26 cellular contexts compared by ENCODE assay signal in the genomic region with DNA sequence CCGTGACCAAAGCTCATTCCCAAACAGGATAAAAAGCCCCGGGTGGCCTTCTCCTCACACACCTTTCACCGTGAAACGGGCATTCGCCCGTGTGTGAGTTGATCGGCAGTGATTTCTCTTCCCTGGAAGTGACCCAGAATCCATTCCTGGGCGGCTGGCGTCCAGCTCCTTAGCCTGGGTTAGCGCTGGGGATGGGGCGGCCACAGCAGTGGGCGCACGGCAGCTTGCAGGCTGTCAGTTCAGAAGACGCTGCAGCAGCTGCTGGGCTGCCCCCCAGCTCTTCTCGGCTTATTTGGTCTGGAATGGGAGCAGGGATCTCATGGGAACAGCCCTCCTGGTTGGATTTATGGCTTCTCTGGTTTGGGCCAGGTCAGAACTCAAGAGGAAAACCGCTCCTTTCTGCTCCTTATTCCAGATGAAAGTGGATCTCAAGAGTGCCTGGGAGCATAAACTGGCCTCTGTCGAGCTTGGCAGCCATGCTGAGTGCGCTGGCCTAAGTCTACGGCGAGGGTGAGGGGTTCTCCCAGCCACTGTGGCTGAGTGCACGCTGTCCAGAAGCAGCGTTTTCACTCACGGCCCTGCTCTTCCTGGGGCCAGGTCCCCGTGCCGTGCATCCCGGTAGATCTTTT.
DNase-seq lines count a peak whose midpoint lies in the region; ATAC-seq, FAIRE-seq and TF ChIP-seq lines count a peak whose summit lies in the region.
"Had no signal": no experiment of that assay in that cellular context is flagged by ENCODE, and none has a peak within 500 bp of the region (broad histone marks: within the 10 kb centered on the region; RNA-seq: fewer than 3 reads in every experiment).

No MANE protein-coding gene starts in this region.

- H3K27ac ChIP-seq in astrocyte (ENCODE audit: low read depth, low read length), result no peak overlapping the region
- H3K27ac ChIP-seq in kidney (ENCODE audit: low read depth in 2 of 2, low read length in 2 of 2), result peak overlapping the region; percentile 86 to 87
- H3K27ac ChIP-seq in uterus, result peak overlapping the region in 1 of 2 donors; percentile 34
- H3K27ac ChIP-seq: brain microvascular endothelial cell, SK-N-MC had no signal

- no peaks in the 10 kb centered on the region for H3K9me3 ChIP-seq in astrocyte (ENCODE audit: insufficient read depth, low read depth, low read length)
- no peaks in the 10 kb centered on the region for H3K9me3 ChIP-seq in kidney (ENCODE audit: control insufficient read depth in 1 of 2, low read length in 2 of 2)
- H3K9me3 ChIP-seq in uterus, result no peaks in the 10 kb centered on the region
- H3K9me3 ChIP-seq: MG63 had no signal

- intact Hi-C loops in kidney (cut with DNase I), result no loop called here
- intact Hi-C loops in uterus (cut with DNase I; ENCODE audit: low total_unique reads), result no loop called here

- H3K9me3 Mint-ChIP-seq in astrocyte (ENCODE audit: unreplicated experiment), result peaks cover 2% of the 10 kb centered on the region
- H3K9me3 Mint-ChIP-seq in stimulated activated memory B cell treated with anti-CD40 and anti-IgM and Interleukin-4, amounts not matched to agents 10 μg/mL and 1 μg/mL and 100 μg/mL, for 72 hours, result no peaks in the 10 kb centered on the region
- H3K9me3 Mint-ChIP-seq: activated CD4-positive, alpha-beta T cell treated with anti-CD3 and anti-CD28 coated beads, Interleukin-2, amount 10 ng/mL, durations not matched to agents 7 days and 5 days; activated naive CD4-positive, alpha-beta T cell treated with anti-CD3 and anti-CD28 coated beads, Interleukin-2, amount 50 U/mL, for 24 hours; CD4-positive, alpha-beta T cell; nephron progenitor cell; stimulated activated naive CD8-positive, alpha-beta T cell treated with anti-CD3 and anti-CD28 coated beads, Interleukin-15, Interleukin-2, amounts not matched to agents 100 ng/mL and 50 ng/mL, for 24 hours had no signal

- no peak overlapping the region for H3K4me3 Mint-ChIP-seq in astrocyte (ENCODE audit: unreplicated experiment)
- no peak overlapping the region for H3K4me3 Mint-ChIP-seq in stimulated activated memory B cell treated with anti-CD40 and anti-IgM and Interleukin-4, amounts not matched to agents 10 μg/mL and 1 μg/mL and 100 μg/mL, for 72 hours
- H3K4me3 Mint-ChIP-seq: activated CD4-positive, alpha-beta T cell treated with anti-CD3 and anti-CD28 coated beads, Interleukin-2, amount 10 ng/mL, durations not matched to agents 7 days and 5 days; activated CD8-positive, alpha-beta memory T cell treated with anti-CD3 and anti-CD28 coated beads, Interleukin-2, amount 10 ng/mL, durations not matched to agents 7 days and 5 days; activated naive CD4-positive, alpha-beta T cell treated with anti-CD3 and anti-CD28 coated beads, Interleukin-2, amount 50 U/mL, for 24 hours; CD4-positive, alpha-beta T cell; nephron progenitor cell; stimulated activated naive CD8-positive, alpha-beta T cell treated with anti-CD3 and anti-CD28 coated beads, Interleukin-15, Interleukin-2, amounts not matched to agents 100 ng/mL and 50 ng/mL, for 24 hours; T-helper 17 cell had no signal

- no peak for ATAC-seq in stimulated activated memory B cell treated with anti-CD40 and anti-IgM and Interleukin-4, amounts not matched to agents 10 μg/mL and 1 μg/mL and 100 μg/mL, for 72 hours
- ATAC-seq: activated CD8-positive, alpha-beta memory T cell treated with anti-CD3 and anti-CD28 coated beads, Interleukin-2, amount 10 ng/mL, durations not matched to agents 7 days and 5 days; left colon; T-helper 17 cell had no signal

- H3K27me3 Mint-ChIP-seq in astrocyte (ENCODE audit: low read depth, unreplicated experiment), result peaks cover 44% of the 10 kb centered on the region
- peaks cover 52% of the 10 kb centered on the region for H3K27me3 Mint-ChIP-seq in stimulated activated memory B cell treated with anti-CD40 and anti-IgM and Interleukin-4, amounts not matched to agents 10 μg/mL and 1 μg/mL and 100 μg/mL, for 72 hours
- H3K27me3 Mint-ChIP-seq: activated CD4-positive, alpha-beta T cell treated with anti-CD3 and anti-CD28 coated beads, Interleukin-2, amount 10 ng/mL, durations not matched to agents 7 days and 5 days; activated naive CD4-positive, alpha-beta T cell treated with anti-CD3 and anti-CD28 coated beads, Interleukin-2, amount 50 U/mL, for 24 hours; CD4-positive, alpha-beta T cell; progenitor cell of endocrine pancreas; stimulated activated naive CD8-positive, alpha-beta T cell treated with anti-CD3 and anti-CD28 coated beads, Interleukin-15, Interleukin-2, amounts not matched to agents 100 ng/mL and 50 ng/mL, for 24 hours had no signal

- H3K4me3 ChIP-seq in astrocyte (ENCODE audit: insufficient read depth, low read depth, low read length) (no peak overlapping the region), kidney (ENCODE audit: low read length in 2 of 2) (peak overlapping the region in 1 of 2 donors; percentile 32), uterus (peak overlapping the region; percentile 9 to 15)
- H3K4me3 ChIP-seq: MG63, SK-N-MC, smooth muscle cell had no signal

- H3K9ac ChIP-seq in astrocyte (ENCODE audit: low read length), result no peak overlapping the region
- peak overlapping the region; percentile 22 to 67 for H3K9ac ChIP-seq in kidney (ENCODE audit: low read length in 2 of 2)

- H3K4me1 ChIP-seq in astrocyte (ENCODE audit: insufficient read depth, low read length) (peaks cover 23% of the 10 kb centered on the region), kidney (ENCODE audit: control insufficient read depth in 1 of 2, insufficient read depth in 1 of 2, low read depth in 1 of 2, low read length in 2 of 2) (peaks cover 28 to 47% of the 10 kb centered on the region in 2 donors), uterus (peaks cover 0 to 14% of the 10 kb centered on the region in 2 donors)

- peak; percentile 2 for DNase-seq in astrocyte (ENCODE audit: low read depth)
- DNase-seq in kidney, result no peak
- DNase-seq in retina, result peak; percentile 78
- DNase-seq in uterus, result no peak
- no peak for DNase-seq in ACHN
- no peak for DNase-seq in GM20000 (ENCODE audit: low spot score)
- DNase-seq: activated CD4-positive, alpha-beta T cell treated with anti-CD3 and anti-CD28 coated beads, Interleukin-2, amount 10 ng/mL, durations not matched to agents 7 days and 5 days; activated CD8-positive, alpha-beta memory T cell treated with anti-CD3 and anti-CD28 coated beads, Interleukin-2, amount 10 ng/mL, durations not matched to agents 7 days and 5 days; brain microvascular endothelial cell; CD4-positive, alpha-beta T cell; cortex of kidney; GDM1; HCEC 1CT; left colon; MG63; NCI-H146; NCI-H526 treated with DMSO at 0.1 percent for 48 hours; nephron progenitor cell; T-helper 17 cell had no signal

- no peak for TF ChIP-seq POLR2A in uterus (IDR thresholded peaks at IDR 0.05)

- no peak overlapping the region for H3K27ac Mint-ChIP-seq in astrocyte (ENCODE audit: unreplicated experiment)
- no peak overlapping the region for H3K27ac Mint-ChIP-seq in stimulated activated memory B cell treated with anti-CD40 and anti-IgM and Interleukin-4, amounts not matched to agents 10 μg/mL and 1 μg/mL and 100 μg/mL, for 72 hours
- H3K27ac Mint-ChIP-seq: activated CD4-positive, alpha-beta T cell treated with anti-CD3 and anti-CD28 coated beads, Interleukin-2, amount 10 ng/mL, durations not matched to agents 7 days and 5 days; activated CD8-positive, alpha-beta memory T cell treated with anti-CD3 and anti-CD28 coated beads, Interleukin-2, amount 10 ng/mL, durations not matched to agents 7 days and 5 days; activated naive CD4-positive, alpha-beta T cell treated with anti-CD3 and anti-CD28 coated beads, Interleukin-2, amount 50 U/mL, for 24 hours; CD4-positive, alpha-beta T cell; nephron progenitor cell; stimulated activated naive CD8-positive, alpha-beta T cell treated with anti-CD3 and anti-CD28 coated beads, Interleukin-15, Interleukin-2, amounts not matched to agents 100 ng/mL and 50 ng/mL, for 24 hours; T-helper 17 cell had no signal

- FAIRE-seq in astrocyte (lab: Jason Lieb, UNC) (no peak), kidney (lab: Jason Lieb, UNC) (no peak)
- FAIRE-seq: GM18507 had no signal

- TF ChIP-seq CTCF in astrocyte (IDR thresholded peaks at IDR 0.05; ENCODE audit: insufficient read depth, low read depth, low read length) (no peak), kidney (IDR thresholded peaks at IDR 0.05; ENCODE audit: borderline replicate concordance, extremely low read depth, insufficient read depth) (no peak), uterus (IDR thresholded peaks at IDR 0.05) (no peak), GM20000 (IDR thresholded peaks at IDR 0.05; ENCODE audit: extremely low read depth, missing control alignments) (no peak)

- in situ Hi-C loops in ACHN (cut with HindIII; ENCODE audit: low pct_ligation_motif_present, low pct_unique_long_range_greater_than_20kb, low sequenced_read_pairs), result no loop called here

- no peak overlapping the region for H2AFZ ChIP-seq in astrocyte (ENCODE audit: low read depth, low read length)

- peak overlapping the region; percentile 39 for H3K4me2 ChIP-seq in astrocyte (ENCODE audit: low read length)
- H3K4me2 ChIP-seq: smooth muscle cell had no signal

- H3K36me3 ChIP-seq in astrocyte (ENCODE audit: insufficient read depth, low read length) (no peaks in the 10 kb centered on the region), kidney (ENCODE audit: control insufficient read depth in 1 of 2, insufficient read depth in 2 of 2, low read length in 2 of 2) (no peaks in the 10 kb centered on the region), uterus (no peaks in the 10 kb centered on the region)
- H3K36me3 ChIP-seq: brain microvascular endothelial cell, MG63 had no signal

- no peaks in the 10 kb centered on the region for H3K36me3 Mint-ChIP-seq in astrocyte (ENCODE audit: low read depth, unreplicated experiment)
- H3K36me3 Mint-ChIP-seq in stimulated activated memory B cell treated with anti-CD40 and anti-IgM and Interleukin-4, amounts not matched to agents 10 μg/mL and 1 μg/mL and 100 μg/mL, for 72 hours, result no peaks in the 10 kb centered on the region
- H3K36me3 Mint-ChIP-seq: activated CD8-positive, alpha-beta memory T cell treated with anti-CD3 and anti-CD28 coated beads, Interleukin-2, amount 10 ng/mL, durations not matched to agents 7 days and 5 days; activated naive CD4-positive, alpha-beta T cell treated with anti-CD3 and anti-CD28 coated beads, Interleukin-2, amount 50 U/mL, for 24 hours had no signal

- peaks cover 56% of the 10 kb centered on the region for H4K20me1 ChIP-seq in astrocyte (ENCODE audit: insufficient read depth, low read length)

- H3K27me3 ChIP-seq in astrocyte (ENCODE audit: insufficient read depth, low read length) (peaks cover 16% of the 10 kb centered on the region), uterus (no peaks in the 10 kb centered on the region)
- H3K27me3 ChIP-seq: brain microvascular endothelial cell, MG63 had no signal

- peaks cover 6% of the 10 kb centered on the region for H3K4me1 Mint-ChIP-seq in astrocyte (ENCODE audit: low read depth, unreplicated experiment)
- peaks cover 4% of the 10 kb centered on the region for H3K4me1 Mint-ChIP-seq in stimulated activated memory B cell treated with anti-CD40 and anti-IgM and Interleukin-4, amounts not matched to agents 10 μg/mL and 1 μg/mL and 100 μg/mL, for 72 hours
- H3K4me1 Mint-ChIP-seq: activated CD4-positive, alpha-beta T cell treated with anti-CD3 and anti-CD28 coated beads, Interleukin-2, amount 10 ng/mL, durations not matched to agents 7 days and 5 days; activated CD8-positive, alpha-beta memory T cell treated with anti-CD3 and anti-CD28 coated beads, Interleukin-2, amount 10 ng/mL, durations not matched to agents 7 days and 5 days; activated naive CD4-positive, alpha-beta T cell treated with anti-CD3 and anti-CD28 coated beads, Interleukin-2, amount 50 U/mL, for 24 hours; T-helper 17 cell had no signal

- no peaks in the 10 kb centered on the region for H3K79me2 ChIP-seq in astrocyte (ENCODE audit: insufficient read depth, low read length)

Comparison
In these comparisons a context has a peak if more than half of its experiments do, and no peak if none do; other contexts are left out.
1. DNase-seq: peak in astrocyte (single experiment) and retina (single experiment); none in kidney (single experiment), uterus (0 of 2), ACHN (single experiment) and GM20000 (single experiment).